Comparison of ENCODE assay signal across 19 cellular contexts in the genomic region with DNA sequence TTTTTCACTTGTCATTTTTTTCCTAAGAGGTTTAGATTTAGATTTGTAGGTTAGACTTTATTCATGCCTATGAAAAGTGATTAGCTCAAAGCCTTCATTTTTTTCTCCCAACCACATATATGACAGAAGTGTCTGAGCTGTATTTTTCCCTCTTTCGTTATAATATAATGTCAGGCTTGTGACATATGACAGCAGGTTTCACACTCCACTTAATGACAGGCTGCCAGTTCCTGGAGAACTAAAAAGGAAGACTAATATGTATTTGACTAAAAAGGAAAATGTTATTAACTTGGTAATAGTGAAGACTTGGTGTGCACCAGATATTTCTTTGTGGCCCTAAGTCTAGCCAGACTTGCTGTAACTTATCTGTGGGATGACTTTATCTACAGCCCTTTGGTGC.
"Had no signal": no experiment of that assay in that cellular context is flagged by ENCODE, and none has a peak within 500 bp of the region (broad histone marks: within the 10 kb centered on the region; RNA-seq: fewer than 3 reads in every experiment).

No MANE protein-coding gene starts in this region.

- H3K36me3 ChIP-seq: breast epithelium, uterus had no signal

- H3K9me3 ChIP-seq: breast epithelium, testis, uterus had no signal

- H3K27me3 ChIP-seq: breast epithelium, testis, uterus had no signal

- H3K4me3 ChIP-seq: breast epithelium, lung, testis, uterus had no signal

- H3K9me3 Mint-ChIP-seq: activated CD4-positive, alpha-beta T cell treated with anti-CD3 and anti-CD28 coated beads, Interleukin-2, amount 10 ng/mL, durations not matched to agents 7 days and 5 days; central memory CD8-positive, alpha-beta T cell; effector memory CD8-positive, alpha-beta T cell; naive B cell; stimulated activated memory B cell treated with anti-CD40 and anti-IgM and Interleukin-4, amounts not matched to agents 10 μg/mL and 1 μg/mL and 100 μg/mL, for 72 hours had no signal

- ATAC-seq: esophagus mucosa; left lobe of liver; sciatic nerve; stimulated activated memory B cell treated with anti-CD40 and anti-IgM and Interleukin-4, amounts not matched to agents 10 μg/mL and 1 μg/mL and 100 μg/mL, for 72 hours had no signal

- H3K36me3 Mint-ChIP-seq: naive B cell; stimulated activated memory B cell treated with anti-CD40 and anti-IgM and Interleukin-4, amounts not matched to agents 10 μg/mL and 1 μg/mL and 100 μg/mL, for 72 hours had no signal

- H3K27ac Mint-ChIP-seq: effector memory CD8-positive, alpha-beta T cell; naive B cell; stimulated activated memory B cell treated with anti-CD40 and anti-IgM and Interleukin-4, amounts not matched to agents 10 μg/mL and 1 μg/mL and 100 μg/mL, for 72 hours had no signal

- DNase-seq: activated CD4-positive, alpha-beta T cell treated with anti-CD3 and anti-CD28 coated beads, Interleukin-2, amount 10 ng/mL, durations not matched to agents 7 days and 5 days; activated effector memory CD4-positive, alpha-beta T cell treated with anti-CD3 and anti-CD28 coated beads, Interleukin-2, amount 50 U/mL, for 16 hours; activated naive CD4-positive, alpha-beta T cell treated with anti-CD3 and anti-CD28 coated beads, Interleukin-2, amount 50 U/mL, for 16 hours; effector memory CD8-positive, alpha-beta T cell; foreskin melanocyte; kidney; naive B cell; small intestine; stimulated activated CD4-positive, alpha-beta T cell treated with anti-CD3 and anti-CD28 coated beads, Interleukin-2, amount 100 ng/mL, for 24 hours; testis; trophoblast cell; uterus had no signal

- H3K4me1 Mint-ChIP-seq: central memory CD8-positive, alpha-beta T cell; naive B cell; stimulated activated memory B cell treated with anti-CD40 and anti-IgM and Interleukin-4, amounts not matched to agents 10 μg/mL and 1 μg/mL and 100 μg/mL, for 72 hours had no signal

- H3K4me3 Mint-ChIP-seq: activated CD4-positive, alpha-beta T cell treated with anti-CD3 and anti-CD28 coated beads, Interleukin-2, amount 10 ng/mL, durations not matched to agents 7 days and 5 days; central memory CD8-positive, alpha-beta T cell; effector memory CD8-positive, alpha-beta T cell; naive B cell; stimulated activated memory B cell treated with anti-CD40 and anti-IgM and Interleukin-4, amounts not matched to agents 10 μg/mL and 1 μg/mL and 100 μg/mL, for 72 hours had no signal

- H3K27me3 Mint-ChIP-seq: activated CD4-positive, alpha-beta T cell treated with anti-CD3 and anti-CD28 coated beads, Interleukin-2, amount 10 ng/mL, durations not matched to agents 7 days and 5 days; central memory CD8-positive, alpha-beta T cell; effector memory CD8-positive, alpha-beta T cell; stimulated activated memory B cell treated with anti-CD40 and anti-IgM and Interleukin-4, amounts not matched to agents 10 μg/mL and 1 μg/mL and 100 μg/mL, for 72 hours had no signal

- H3K4me1 ChIP-seq: breast epithelium, testis, uterus had no signal

- H3K27ac ChIP-seq: breast epithelium, testis had no signal
